In the genomic region with DNA sequence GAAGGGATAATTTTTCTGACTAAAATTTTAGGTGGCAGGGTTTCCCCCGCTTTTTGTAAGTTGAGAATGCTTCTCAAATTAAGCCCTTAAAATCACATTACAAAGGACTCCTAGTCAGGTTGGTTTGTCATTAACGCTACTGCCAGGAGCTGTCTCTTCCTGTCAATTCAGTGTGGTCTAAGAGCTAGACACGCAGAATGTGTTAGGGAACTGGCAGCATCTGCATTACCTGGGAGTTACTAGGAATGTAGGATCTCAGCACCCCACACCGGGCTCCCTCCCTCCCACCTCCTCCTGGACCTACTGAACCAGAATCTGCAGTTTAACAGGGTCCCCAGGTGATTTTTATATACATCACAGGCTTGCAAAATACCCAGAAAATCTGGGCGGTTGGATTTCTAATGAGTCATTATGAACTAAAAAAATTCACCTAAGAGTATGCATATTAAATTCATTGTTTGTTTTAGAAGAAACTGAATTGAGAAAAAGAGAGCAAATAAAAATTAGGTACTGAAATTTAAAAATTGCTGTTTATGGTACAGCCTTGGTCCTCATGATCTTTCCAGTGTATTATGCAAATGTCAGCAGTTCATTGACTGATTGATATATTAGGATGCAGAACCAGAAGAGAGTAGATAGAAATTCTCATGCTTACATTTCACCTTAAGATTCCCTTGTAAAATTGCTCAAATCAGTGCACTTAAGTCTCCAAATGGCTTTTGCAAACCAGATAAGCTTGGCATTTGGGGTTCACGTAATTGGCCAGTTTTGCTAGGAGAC, we compare ENCODE assay signal across 17 cellular contexts.
"Had no signal": no experiment of that assay in that cellular context is flagged by ENCODE, and none has a peak within 500 bp of the region (broad histone marks: within the 10 kb centered on the region; RNA-seq: fewer than 3 reads in every experiment).

No MANE protein-coding gene starts in this region.

- DNase-seq: activated naive CD4-positive, alpha-beta T cell treated with Interleukin-2 at 50 U/mL for 16 hours; anterior cingulate cortex; brain microvascular endothelial cell; cerebellar nuclear complex; effector CD8-positive, alpha-beta T cell; mesendoderm; natural killer cell; nucleus accumbens; posterior cingulate gyrus; retina; T-helper 9 cell; upper lobe of right lung had no signal

- H3K27ac ChIP-seq: brain microvascular endothelial cell, epithelial cell of prostate, thoracic aorta, upper lobe of right lung had no signal

- H3K4me3 ChIP-seq: thoracic aorta, upper lobe of right lung had no signal

- H3K36me3 ChIP-seq: brain microvascular endothelial cell, thoracic aorta, upper lobe of right lung had no signal

- H3K27me3 ChIP-seq: brain microvascular endothelial cell, upper lobe of right lung had no signal

- ATAC-seq: activated CD4-positive, CD25-positive, alpha-beta regulatory T cell treated with anti-CD3 and anti-CD28 coated beads, Interleukin-2, amount 50 U/mL, for 24 hours; activated T-helper 17 cell treated with anti-CD3 and anti-CD28 coated beads, Interleukin-2, amount 50 U/mL, for 72 hours; stimulated activated effector memory CD8-positive, alpha-beta T cell treated with anti-CD3 and anti-CD28 coated beads, Interleukin-12 subunit alpha, Interleukin-12 subunit beta, amount 100 ng/mL, for 72 hours; upper lobe of right lung had no signal

- H3K9me3 ChIP-seq: thoracic aorta, upper lobe of right lung had no signal
